Comparison of ENCODE assay signal across 20 cellular contexts in genomic region chr1:88917321-88918025, GRCh38.
"Had no signal": no experiment of that assay in that cellular context is flagged by ENCODE, and none has a peak within 500 bp of the region (broad histone marks: within the 10 kb centered on the region; RNA-seq: fewer than 3 reads in every experiment).

No MANE protein-coding gene starts in this region.

- H3K4me3 ChIP-seq: esophagus squamous epithelium, mucosa of descending colon had no signal

- H3K9ac ChIP-seq: parathyroid adenoma had no signal

- H3K4me1 ChIP-seq: esophagus squamous epithelium, parathyroid adenoma had no signal

- H3K4me1 Mint-ChIP-seq: memory B cell; stimulated activated memory B cell treated with anti-CD40 and anti-IgM and Interleukin-4, amounts not matched to agents 10 μg/mL and 1 μg/mL and 100 μg/mL, for 72 hours had no signal

- DNase-seq: activated CD4-positive, alpha-beta T cell treated with anti-CD3 and anti-CD28 coated beads, Interleukin-2, amount 10 ng/mL, durations not matched to agents 24 days and 14 days; activated CD4-positive, CD25-positive, alpha-beta regulatory T cell; activated CD8-positive, alpha-beta memory T cell treated with anti-CD3 and anti-CD28 coated beads for 24 hours; activated effector memory CD4-positive, alpha-beta T cell treated with anti-CD3 and anti-CD28 coated beads, Interleukin-2, amount 50 U/mL, for 16 hours; amniotic stem cell; central memory CD4-positive, alpha-beta T cell; effector CD8-positive, alpha-beta T cell; esophagus squamous epithelium; foreskin melanocyte; kidney glomerular epithelial cell; left ventricle myocardium superior; mucosa of descending colon; naive thymus-derived CD4-positive, alpha-beta T cell had no signal

- H2AFZ ChIP-seq: parathyroid adenoma had no signal

- H3K4me3 Mint-ChIP-seq: activated CD4-positive, alpha-beta T cell treated with anti-CD3 and anti-CD28 coated beads, Interleukin-2, amount 10 ng/mL, durations not matched to agents 24 days and 14 days; activated naive CD8-positive, alpha-beta T cell; memory B cell; naive thymus-derived CD4-positive, alpha-beta T cell; stimulated activated memory B cell treated with anti-CD40 and anti-IgM and Interleukin-4, amounts not matched to agents 10 μg/mL and 1 μg/mL and 100 μg/mL, for 72 hours; T-helper 2 cell treated with Interferon-gamma antibody and Interleukin-4, amounts not matched to agents 5 μg/mL and 100 μg/mL, for 36 hours had no signal

- H3K27me3 Mint-ChIP-seq: activated naive CD8-positive, alpha-beta T cell; memory B cell; naive thymus-derived CD4-positive, alpha-beta T cell; stimulated activated memory B cell treated with anti-CD40 and anti-IgM and Interleukin-4, amounts not matched to agents 10 μg/mL and 1 μg/mL and 100 μg/mL, for 72 hours had no signal

- FAIRE-seq: endothelial cell of umbilical vein had no signal

- H3K27ac Mint-ChIP-seq: activated CD4-positive, alpha-beta T cell treated with anti-CD3 and anti-CD28 coated beads, Interleukin-2, amount 10 ng/mL, durations not matched to agents 24 days and 14 days; activated naive CD8-positive, alpha-beta T cell; memory B cell; naive thymus-derived CD4-positive, alpha-beta T cell; stimulated activated memory B cell treated with anti-CD40 and anti-IgM and Interleukin-4, amounts not matched to agents 10 μg/mL and 1 μg/mL and 100 μg/mL, for 72 hours; T-helper 2 cell treated with Interferon-gamma antibody and Interleukin-4, amounts not matched to agents 5 μg/mL and 100 μg/mL, for 36 hours had no signal

- H3K27me3 ChIP-seq: esophagus squamous epithelium, neutrophil had no signal

- H3K27ac ChIP-seq: esophagus squamous epithelium, neutrophil, parathyroid adenoma had no signal

- H3K79me2 ChIP-seq: parathyroid adenoma had no signal

- ATAC-seq: left ventricle myocardium superior; mucosa of descending colon; naive thymus-derived CD4-positive, alpha-beta T cell; stimulated activated memory B cell treated with anti-CD40 and anti-IgM and Interleukin-4, amounts not matched to agents 10 μg/mL and 1 μg/mL and 100 μg/mL, for 72 hours had no signal

- H3K9me3 ChIP-seq: neutrophil had no signal
